Comparison of ENCODE assay signal across 1 cellular context in the genomic region with DNA sequence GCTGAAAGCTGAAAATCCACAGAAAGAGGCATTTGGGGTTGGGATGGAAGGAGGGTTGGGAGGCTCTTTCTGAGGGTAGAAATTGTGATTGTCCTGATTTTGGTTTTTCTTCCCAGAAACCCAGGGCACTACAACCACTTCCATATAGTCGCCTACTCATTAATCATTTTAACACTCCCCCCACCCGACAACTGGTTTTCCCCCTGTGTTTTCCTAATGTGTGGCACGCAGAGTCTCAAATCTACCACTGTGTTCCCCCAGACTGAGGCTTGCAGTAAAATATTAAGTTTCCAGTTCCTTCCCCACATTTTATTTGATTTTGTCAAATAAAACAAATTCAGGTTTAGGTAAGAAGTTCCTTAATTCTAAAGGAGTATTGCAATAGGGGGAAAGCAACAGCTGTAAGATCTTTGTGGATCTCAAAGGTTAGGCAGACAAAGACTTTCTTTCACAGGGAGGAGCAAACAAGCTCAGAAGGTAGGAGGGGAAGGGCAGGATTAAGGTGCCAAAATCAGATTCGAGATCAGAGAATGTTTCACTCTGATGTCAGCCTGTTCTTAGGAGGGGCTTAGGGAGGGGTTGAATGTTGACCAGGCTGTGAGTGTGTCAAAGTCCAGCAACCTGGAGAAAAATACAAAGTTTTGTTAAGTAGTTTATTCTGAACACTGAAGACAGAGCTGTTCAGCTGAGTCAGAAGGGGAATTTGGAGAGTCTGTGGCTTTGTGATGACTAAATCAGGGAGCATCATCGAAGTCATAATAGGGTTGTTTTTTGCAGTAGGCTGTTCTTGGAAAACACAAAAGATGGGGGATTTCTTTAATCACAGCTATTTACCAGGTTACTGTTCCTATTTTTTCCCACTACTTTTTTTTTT.
TF ChIP-seq lines count a peak whose summit lies in the region.

No MANE protein-coding gene starts in this region.

TF ChIP-seq in HepG2, 621 proteins besides CTCF, POLR2A, EP300 and RAD21 (continued from another document and continues in another):
- no peak for TF ChIP-seq SRY (CRISPR knock-in tag; IDR thresholded peaks at IDR 0.05)
- no peak for TF ChIP-seq YEATS2 (CRISPR knock-in tag; IDR thresholded peaks at IDR 0.05; ENCODE audit: borderline replicate concordance)
- TF ChIP-seq, protein P1, sequence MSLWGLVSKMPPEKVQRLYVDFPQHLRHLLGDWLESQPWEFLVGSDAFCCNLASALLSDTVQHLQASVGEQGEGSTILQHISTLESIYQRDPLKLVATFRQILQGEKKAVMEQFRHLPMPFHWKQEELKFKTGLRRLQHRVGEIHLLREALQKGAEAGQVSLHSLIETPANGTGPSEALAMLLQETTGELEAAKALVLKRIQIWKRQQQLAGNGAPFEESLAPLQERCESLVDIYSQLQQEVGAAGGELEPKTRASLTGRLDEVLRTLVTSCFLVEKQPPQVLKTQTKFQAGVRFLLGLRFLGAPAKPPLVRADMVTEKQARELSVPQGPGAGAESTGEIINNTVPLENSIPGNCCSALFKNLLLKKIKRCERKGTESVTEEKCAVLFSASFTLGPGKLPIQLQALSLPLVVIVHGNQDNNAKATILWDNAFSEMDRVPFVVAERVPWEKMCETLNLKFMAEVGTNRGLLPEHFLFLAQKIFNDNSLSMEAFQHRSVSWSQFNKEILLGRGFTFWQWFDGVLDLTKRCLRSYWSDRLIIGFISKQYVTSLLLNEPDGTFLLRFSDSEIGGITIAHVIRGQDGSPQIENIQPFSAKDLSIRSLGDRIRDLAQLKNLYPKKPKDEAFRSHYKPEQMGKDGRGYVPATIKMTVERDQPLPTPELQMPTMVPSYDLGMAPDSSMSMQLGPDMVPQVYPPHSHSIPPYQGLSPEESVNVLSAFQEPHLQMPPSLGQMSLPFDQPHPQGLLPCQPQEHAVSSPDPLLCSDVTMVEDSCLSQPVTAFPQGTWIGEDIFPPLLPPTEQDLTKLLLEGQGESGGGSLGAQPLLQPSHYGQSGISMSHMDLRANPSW (CRISPR knock-in tag; IDR thresholded peaks at IDR 0.05; ENCODE audit: borderline replicate concordance): no peak
- no peak for TF ChIP-seq ZFP36L1 (CRISPR knock-in tag; IDR thresholded peaks at IDR 0.05)
- TF ChIP-seq ZHX2 (IDR thresholded peaks at IDR 0.05; ENCODE audit: low read depth): no peak
- no peak for TF ChIP-seq ZHX2 (CRISPR knock-in tag; IDR thresholded peaks at IDR 0.05; ENCODE audit: borderline replicate concordance)
- no peak for TF ChIP-seq ZBTB42 (CRISPR knock-in tag; IDR thresholded peaks at IDR 0.05)
- no peak for TF ChIP-seq REL (CRISPR knock-in tag; conservative IDR thresholded peaks at IDR 0.05)
- no peak for TF ChIP-seq SMAD3 (CRISPR knock-in tag; IDR thresholded peaks at IDR 0.05)
- TF ChIP-seq ZKSCAN5 (CRISPR knock-in tag; IDR thresholded peaks at IDR 0.05): no peak
- no peak for TF ChIP-seq ZNF83 (CRISPR knock-in tag; IDR thresholded peaks at IDR 0.05; ENCODE audit: borderline replicate concordance)
- TF ChIP-seq PRPF4 (IDR thresholded peaks at IDR 0.05; ENCODE audit: low read depth, low read length, poor library complexity, severe bottlenecking): no peak
- TF ChIP-seq, protein P2, sequence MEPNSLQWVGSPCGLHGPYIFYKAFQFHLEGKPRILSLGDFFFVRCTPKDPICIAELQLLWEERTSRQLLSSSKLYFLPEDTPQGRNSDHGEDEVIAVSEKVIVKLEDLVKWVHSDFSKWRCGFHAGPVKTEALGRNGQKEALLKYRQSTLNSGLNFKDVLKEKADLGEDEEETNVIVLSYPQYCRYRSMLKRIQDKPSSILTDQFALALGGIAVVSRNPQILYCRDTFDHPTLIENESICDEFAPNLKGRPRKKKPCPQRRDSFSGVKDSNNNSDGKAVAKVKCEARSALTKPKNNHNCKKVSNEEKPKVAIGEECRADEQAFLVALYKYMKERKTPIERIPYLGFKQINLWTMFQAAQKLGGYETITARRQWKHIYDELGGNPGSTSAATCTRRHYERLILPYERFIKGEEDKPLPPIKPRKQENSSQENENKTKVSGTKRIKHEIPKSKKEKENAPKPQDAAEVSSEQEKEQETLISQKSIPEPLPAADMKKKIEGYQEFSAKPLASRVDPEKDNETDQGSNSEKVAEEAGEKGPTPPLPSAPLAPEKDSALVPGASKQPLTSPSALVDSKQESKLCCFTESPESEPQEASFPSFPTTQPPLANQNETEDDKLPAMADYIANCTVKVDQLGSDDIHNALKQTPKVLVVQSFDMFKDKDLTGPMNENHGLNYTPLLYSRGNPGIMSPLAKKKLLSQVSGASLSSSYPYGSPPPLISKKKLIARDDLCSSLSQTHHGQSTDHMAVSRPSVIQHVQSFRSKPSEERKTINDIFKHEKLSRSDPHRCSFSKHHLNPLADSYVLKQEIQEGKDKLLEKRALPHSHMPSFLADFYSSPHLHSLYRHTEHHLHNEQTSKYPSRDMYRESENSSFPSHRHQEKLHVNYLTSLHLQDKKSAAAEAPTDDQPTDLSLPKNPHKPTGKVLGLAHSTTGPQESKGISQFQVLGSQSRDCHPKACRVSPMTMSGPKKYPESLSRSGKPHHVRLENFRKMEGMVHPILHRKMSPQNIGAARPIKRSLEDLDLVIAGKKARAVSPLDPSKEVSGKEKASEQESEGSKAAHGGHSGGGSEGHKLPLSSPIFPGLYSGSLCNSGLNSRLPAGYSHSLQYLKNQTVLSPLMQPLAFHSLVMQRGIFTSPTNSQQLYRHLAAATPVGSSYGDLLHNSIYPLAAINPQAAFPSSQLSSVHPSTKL (CRISPR knock-in tag; IDR thresholded peaks at IDR 0.05): peak; percentile 92
- no peak for TF ChIP-seq ZEB1 (IDR thresholded peaks at IDR 0.05; ENCODE audit: insufficient replicate concordance, low read depth)
- TF ChIP-seq ZZZ3 (CRISPR knock-in tag; IDR thresholded peaks at IDR 0.05; ENCODE audit: borderline replicate concordance): no peak
- TF ChIP-seq NFYC (CRISPR knock-in tag; IDR thresholded peaks at IDR 0.05): no peak
- no peak for TF ChIP-seq ZNF577 (CRISPR knock-in tag; IDR thresholded peaks at IDR 0.05; ENCODE audit: borderline replicate concordance, low read depth)
- TF ChIP-seq ZNF816 (CRISPR knock-in tag; IDR thresholded peaks at IDR 0.05; ENCODE audit: borderline replicate concordance): no peak
- TF ChIP-seq SRSF1 (optimal IDR thresholded peaks at IDR 0.05; ENCODE audit: low read depth, low read length): no peak
- no peak for TF ChIP-seq IRF1 (CRISPR knock-in tag; IDR thresholded peaks at IDR 0.05; ENCODE audit: low read depth)
- peak; percentile 57; the same call in 1 of the 2 replicates for TF ChIP-seq HDAC1 (CRISPR knock-in tag; IDR thresholded peaks at IDR 0.05)
- peak; percentile 34; the same call in 1 of the 2 replicates for TF ChIP-seq REPIN1 (CRISPR knock-in tag; IDR thresholded peaks at IDR 0.05; ENCODE audit: borderline replicate concordance, low read depth)
- TF ChIP-seq ZNF614 (CRISPR knock-in tag; IDR thresholded peaks at IDR 0.05; ENCODE audit: borderline replicate concordance): no peak
- no peak for TF ChIP-seq ZNF670 (CRISPR knock-in tag; IDR thresholded peaks at IDR 0.05; ENCODE audit: borderline replicate concordance)
- no peak; the same call in 1 of the 2 replicates for TF ChIP-seq GABPB1 (CRISPR knock-in tag; IDR thresholded peaks at IDR 0.05)
- TF ChIP-seq SUZ12 (IDR thresholded peaks at IDR 0.05; ENCODE audit: low read depth, low read length): no peak
- no peak for TF ChIP-seq ZNF619 (CRISPR knock-in tag; IDR thresholded peaks at IDR 0.05)
- TF ChIP-seq, protein P3, sequence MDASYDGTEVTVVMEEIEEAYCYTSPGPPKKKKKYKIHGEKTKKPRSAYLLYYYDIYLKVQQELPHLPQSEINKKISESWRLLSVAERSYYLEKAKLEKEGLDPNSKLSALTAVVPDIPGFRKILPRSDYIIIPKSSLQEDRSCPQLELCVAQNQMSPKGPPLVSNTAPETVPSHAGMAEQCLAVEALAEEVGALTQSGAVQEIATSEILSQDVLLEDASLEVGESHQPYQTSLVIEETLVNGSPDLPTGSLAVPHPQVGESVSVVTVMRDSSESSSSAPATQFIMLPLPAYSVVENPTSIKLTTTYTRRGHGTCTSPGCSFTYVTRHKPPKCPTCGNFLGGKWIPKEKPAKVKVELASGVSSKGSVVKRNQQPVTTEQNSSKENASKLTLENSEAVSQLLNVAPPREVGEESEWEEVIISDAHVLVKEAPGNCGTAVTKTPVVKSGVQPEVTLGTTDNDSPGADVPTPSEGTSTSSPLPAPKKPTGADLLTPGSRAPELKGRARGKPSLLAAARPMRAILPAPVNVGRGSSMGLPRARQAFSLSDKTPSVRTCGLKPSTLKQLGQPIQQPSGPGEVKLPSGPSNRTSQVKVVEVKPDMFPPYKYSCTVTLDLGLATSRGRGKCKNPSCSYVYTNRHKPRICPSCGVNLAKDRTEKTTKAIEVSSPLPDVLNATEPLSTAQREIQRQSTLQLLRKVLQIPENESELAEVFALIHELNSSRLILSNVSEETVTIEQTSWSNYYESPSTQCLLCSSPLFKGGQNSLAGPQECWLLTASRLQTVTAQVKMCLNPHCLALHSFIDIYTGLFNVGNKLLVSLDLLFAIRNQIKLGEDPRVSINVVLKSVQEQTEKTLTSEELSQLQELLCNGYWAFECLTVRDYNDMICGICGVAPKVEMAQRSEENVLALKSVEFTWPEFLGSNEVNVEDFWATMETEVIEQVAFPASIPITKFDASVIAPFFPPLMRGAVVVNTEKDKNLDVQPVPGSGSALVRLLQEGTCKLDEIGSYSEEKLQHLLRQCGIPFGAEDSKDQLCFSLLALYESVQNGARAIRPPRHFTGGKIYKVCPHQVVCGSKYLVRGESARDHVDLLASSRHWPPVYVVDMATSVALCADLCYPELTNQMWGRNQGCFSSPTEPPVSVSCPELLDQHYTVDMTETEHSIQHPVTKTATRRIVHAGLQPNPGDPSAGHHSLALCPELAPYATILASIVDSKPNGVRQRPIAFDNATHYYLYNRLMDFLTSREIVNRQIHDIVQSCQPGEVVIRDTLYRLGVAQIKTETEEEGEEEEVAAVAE (CRISPR knock-in tag; IDR thresholded peaks at IDR 0.05; ENCODE audit: borderline replicate concordance): no peak
- TF ChIP-seq ZNF724P (CRISPR knock-in tag; IDR thresholded peaks at IDR 0.05; ENCODE audit: borderline replicate concordance): no peak
- no peak for TF ChIP-seq ZNF354B (CRISPR knock-in tag; IDR thresholded peaks at IDR 0.05)
- TF ChIP-seq NFRKB (IDR thresholded peaks at IDR 0.05): no peak
- TF ChIP-seq, protein P4, sequence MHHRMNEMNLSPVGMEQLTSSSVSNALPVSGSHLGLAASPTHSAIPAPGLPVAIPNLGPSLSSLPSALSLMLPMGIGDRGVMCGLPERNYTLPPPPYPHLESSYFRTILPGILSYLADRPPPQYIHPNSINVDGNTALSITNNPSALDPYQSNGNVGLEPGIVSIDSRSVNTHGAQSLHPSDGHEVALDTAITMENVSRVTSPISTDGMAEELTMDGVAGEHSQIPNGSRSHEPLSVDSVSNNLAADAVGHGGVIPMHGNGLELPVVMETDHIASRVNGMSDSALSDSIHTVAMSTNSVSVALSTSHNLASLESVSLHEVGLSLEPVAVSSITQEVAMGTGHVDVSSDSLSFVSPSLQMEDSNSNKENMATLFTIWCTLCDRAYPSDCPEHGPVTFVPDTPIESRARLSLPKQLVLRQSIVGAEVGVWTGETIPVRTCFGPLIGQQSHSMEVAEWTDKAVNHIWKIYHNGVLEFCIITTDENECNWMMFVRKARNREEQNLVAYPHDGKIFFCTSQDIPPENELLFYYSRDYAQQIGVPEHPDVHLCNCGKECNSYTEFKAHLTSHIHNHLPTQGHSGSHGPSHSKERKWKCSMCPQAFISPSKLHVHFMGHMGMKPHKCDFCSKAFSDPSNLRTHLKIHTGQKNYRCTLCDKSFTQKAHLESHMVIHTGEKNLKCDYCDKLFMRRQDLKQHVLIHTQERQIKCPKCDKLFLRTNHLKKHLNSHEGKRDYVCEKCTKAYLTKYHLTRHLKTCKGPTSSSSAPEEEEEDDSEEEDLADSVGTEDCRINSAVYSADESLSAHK (CRISPR knock-in tag; IDR thresholded peaks at IDR 0.05; ENCODE audit: borderline replicate concordance): no peak
- TF ChIP-seq RBAK (CRISPR knock-in tag; IDR thresholded peaks at IDR 0.05): no peak
- peak; percentile 64; the same call in 1 of the 2 replicates for TF ChIP-seq PHF21A (CRISPR knock-in tag; IDR thresholded peaks at IDR 0.05)
